In genomic region chr15:80289558-80290277, GRCh38 we compare ENCODE assay signal across 21 cellular contexts. TPM values are rescaled to one million over a fixed set of nuclear protein-coding genes. Genes with fewer than 3 reads are reported as not detected.
DNase-seq lines count a peak whose midpoint lies in the region; ATAC-seq and TF ChIP-seq lines count a peak whose summit lies in the region.
"Had no signal": no experiment of that assay in that cellular context is flagged by ENCODE, and none has a peak within 500 bp of the region (broad histone marks: within the 10 kb centered on the region; RNA-seq: fewer than 3 reads in every experiment).

No MANE protein-coding gene starts in this region.

- no peak for TF ChIP-seq CTCF in RWPE2 (IDR thresholded peaks at IDR 0.05; ENCODE audit: poor library complexity, severe bottlenecking)

- H3K27ac ChIP-seq in RWPE2 (ENCODE audit: poor library complexity, severe bottlenecking) (no peak overlapping the region), mesendoderm (ENCODE audit: low read depth, low read length) (no peak overlapping the region)
- H3K27ac ChIP-seq: BLaER1 had no signal

- H3K4ac ChIP-seq in mesendoderm (ENCODE audit: low read depth, low read length) = no peak overlapping the region

- no peaks in the 10 kb centered on the region for H3K79me1 ChIP-seq in mesendoderm (ENCODE audit: low read length)

- no peak overlapping the region for H4K8ac ChIP-seq in mesendoderm (ENCODE audit: low read depth, low read length)

- no peak overlapping the region for H3K56ac ChIP-seq in mesendoderm (ENCODE audit: low read length)

- H2BK5ac ChIP-seq in mesendoderm (ENCODE audit: low read length) = no peak overlapping the region

- 0 out of 3 replicates have a peak, but pooled peaks have one; percentile 11 for ATAC-seq in RWPE2 (ENCODE audit: low read depth)
- ATAC-seq in stimulated activated naive CD8-positive, alpha-beta T cell treated with anti-CD3 and anti-CD28 coated beads, Interleukin-15, Interleukin-2, amounts not matched to agents 100 U/mL and 50 U/mL, for 24 hours = no peak
- ATAC-seq: HCT116, SK-N-SH treated with all-trans-retinoic acid at 6 μM for 48 hours had no signal

- H2BK120ac ChIP-seq in mesendoderm (ENCODE audit: low read depth, low read length) = no peak overlapping the region

- no peak overlapping the region for H3K23ac ChIP-seq in mesendoderm (ENCODE audit: low read length)

- H3K4me1 ChIP-seq in RWPE2 (ENCODE audit: insufficient read depth, poor library complexity, severe bottlenecking) (no peaks in the 10 kb centered on the region), mesendoderm (ENCODE audit: control insufficient read depth, low read depth, low read length) (no peaks in the 10 kb centered on the region)
- H3K4me1 ChIP-seq: BLaER1 had no signal

- DNase-seq in NCI-H1417 (lab: John Stamatoyannopoulos, UW) = peak in 2 of 3 experiments; percentile 8 to 19
- DNase-seq in NCI-H1417 treated with DMSO at 0.1 percent for 48 hours (lab: John Stamatoyannopoulos, UW) = no peak
- DNase-seq in H7 = peak; percentile 32
- no peak for DNase-seq in RWPE2 (ENCODE audit: low spot score)
- DNase-seq in left kidney (ENCODE audit: low read depth, low spot score) = peak; percentile 82
- DNase-seq in mesendoderm = no peak
- no peak for DNase-seq in stimulated activated naive CD8-positive, alpha-beta T cell treated with anti-CD3 and anti-CD28 coated beads, Interleukin-15, Interleukin-2, amounts not matched to agents 100 U/mL and 50 U/mL, for 24 hours
- DNase-seq in OCI-M1 (lab: John Stamatoyannopoulos, UW) = no peak
- DNase-seq: 8988T; CD8-positive, alpha-beta memory T cell; DND-41; GF-D8; KG1; NCI-H1048; NCI-H2081 treated with DMSO at 0.1 percent for 48 hours; NCI-H510A; SHP77 treated with DMSO at 0.1 percent for 48 hours had no signal

- no peak overlapping the region for H2AK5ac ChIP-seq in mesendoderm (ENCODE audit: low read length)

- H3K4me3 ChIP-seq in H7 (ENCODE audit: insufficient read depth, low read depth, low read length) (no peak overlapping the region), RWPE2 (ENCODE audit: severe bottlenecking) (no peak overlapping the region), mesendoderm (ENCODE audit: low read length) (no peak overlapping the region)
- H3K4me3 ChIP-seq: BLaER1 had no signal

- no peaks in the 10 kb centered on the region for H3K9me3 ChIP-seq in RWPE2 (ENCODE audit: severe bottlenecking)

- no peak overlapping the region for H2BK15ac ChIP-seq in mesendoderm (replicated peaks; ENCODE audit: low read depth)

- H3K27me3 ChIP-seq in H7 (ENCODE audit: control insufficient read depth, insufficient read depth, low read length) (no peaks in the 10 kb centered on the region), RWPE2 (ENCODE audit: insufficient read depth, poor library complexity, severe bottlenecking) (no peaks in the 10 kb centered on the region), mesendoderm (ENCODE audit: insufficient read depth, low read length, poor library complexity) (no peaks in the 10 kb centered on the region)
- H3K27me3 ChIP-seq: BLaER1 had no signal

- WGBS in mesendoderm (ENCODE audit: extremely low coverage, insufficient coverage, low lambda C conversion rate) = no CpG with 5 or more reads among the region's 7 CpGs

- H3K18ac ChIP-seq in mesendoderm (ENCODE audit: low read length) = no peak overlapping the region

- H4K5ac ChIP-seq in mesendoderm (ENCODE audit: low read length) = no peak overlapping the region

- no peak overlapping the region for H3K9ac ChIP-seq in mesendoderm (ENCODE audit: low read length)
- H3K9ac ChIP-seq: BLaER1 had no signal

- H3K4me2 ChIP-seq in mesendoderm (ENCODE audit: low read length) = no peak overlapping the region
- H3K4me2 ChIP-seq: BLaER1 had no signal

- H3K36me3 ChIP-seq in H7 (replicated peaks; ENCODE audit: control insufficient read depth, insufficient read depth, low read length) (no peaks in the 10 kb centered on the region), RWPE2 (ENCODE audit: low read depth) (no peaks in the 10 kb centered on the region), mesendoderm (ENCODE audit: control insufficient read depth, insufficient read depth, low read length) (no peaks in the 10 kb centered on the region)
- H3K36me3 ChIP-seq: BLaER1 had no signal

- no peaks in the 10 kb centered on the region for H3K79me2 ChIP-seq in mesendoderm (ENCODE audit: control insufficient read depth, insufficient read depth, low read length)

RNA-seq across cellular contexts. Expression of gene CTXND1, which starts 37.7 kb away (rescaled TPM):
- total RNA-seq in H7 (2014; rRNA removed; shearing (Covaris generic)) = 0.15 TPM in 1 of 2 replicates, not detected in the other
- 0.03 TPM for polyA plus RNA-seq in mesendoderm (2013, experiment 1 of 2)
- 0.01 TPM for polyA plus RNA-seq in mesendoderm (2013, experiment 2 of 2)
- total RNA-seq: CD8-positive, alpha-beta memory T cell; M059J had no signal
- polyA plus RNA-seq: CD8-positive, alpha-beta memory T cell had no signal

Comparison
In these comparisons a context has a peak if more than half of its experiments do, and no peak if none do; other contexts are left out.
1. DNase-seq: peak in NCI-H1417 (2 of 3), H7 (single experiment) and left kidney (single experiment); none in NCI-H1417 treated with DMSO at 0.1 percent for 48 hours (single experiment), RWPE2 (single experiment), mesendoderm (single experiment), stimulated activated naive CD8-positive, alpha-beta T cell treated with anti-CD3 and anti-CD28 coated beads, Interleukin-15, Interleukin-2, amounts not matched to agents 100 U/mL and 50 U/mL, for 24 hours (single experiment) and OCI-M1 (single experiment).